In the genomic region with DNA sequence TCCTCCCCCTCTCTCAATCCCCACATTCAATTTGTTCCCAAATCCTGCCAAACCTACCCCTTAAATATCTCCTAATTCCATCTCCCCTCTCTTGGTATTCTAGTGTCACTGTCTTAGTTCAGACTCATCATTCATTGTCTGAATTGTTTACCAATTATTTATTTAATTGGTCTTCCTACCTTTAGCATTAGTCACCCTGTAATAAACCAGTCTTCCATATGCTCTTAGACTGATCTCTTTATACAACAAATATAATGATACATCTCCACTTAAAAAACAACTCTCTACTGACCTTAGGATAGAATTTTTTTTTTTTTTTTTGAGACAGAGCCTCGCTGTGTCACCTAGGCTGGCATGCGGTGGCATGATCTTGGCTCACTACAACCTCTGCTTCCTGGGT, we compare ENCODE assay signal across 32 cellular contexts.
"Had no signal": no experiment of that assay in that cellular context is flagged by ENCODE, and none has a peak within 500 bp of the region (broad histone marks: within the 10 kb centered on the region; RNA-seq: fewer than 3 reads in every experiment).

No MANE protein-coding gene starts in this region.

- H3K4me1 ChIP-seq: ascending aorta, Peyer's patch had no signal

- H3K27ac ChIP-seq: ascending aorta, Peyer's patch had no signal

- DNase-seq: activated CD4-positive, alpha-beta T cell treated with anti-CD3 and anti-CD28 coated beads, Interleukin-2, amount 10 ng/mL, durations not matched to agents 24 days and 14 days; activated CD4-positive, alpha-beta T cell treated with anti-CD3 and anti-CD28 coated beads, Interleukin-2, amount 50 U/mL, for 4 hours; activated CD8-positive, alpha-beta T cell treated with anti-CD3 and anti-CD28 coated beads for 36 hours; activated effector memory CD4-positive, alpha-beta T cell treated with anti-CD3 and anti-CD28 coated beads, Interleukin-2, amount 50 U/mL, for 16 hours; activated naive CD4-positive, alpha-beta T cell treated with Interleukin-2 at 50 U/mL for 16 hours; activated naive CD8-positive, alpha-beta T cell treated with anti-CD3 and anti-CD28 coated beads, Interleukin-2, amount 10 ng/mL, durations not matched to agents 7 days and 5 days; activated T-cell treated with anti-CD3 and anti-CD28 coated beads, Interleukin-2, amount 50 U/mL, for 1 hour; activated T-cell treated with anti-CD3 and anti-CD28 coated beads, Interleukin-2, amount 50 U/mL, for 72 hours; amygdala; caudate nucleus; cerebellar nuclear complex; Kasumi-1; KG1; MG63; NCI-H1048; NCI-H1105 treated with DMSO at 0.1 percent for 48 hours; NCI-H1436; NCI-H1694; NCI-H1930; NCI-H2081 treated with DMSO at 0.1 percent for 48 hours; NCI-H226; NCI-H446 treated with DMSO at 0.1 percent for 48 hours; NCI-H524; NK-92 treated with Interleukin-12 subunit alpha and Interleukin-12 subunit beta, amount 100 ng/mL, for 24 hours; PC-3; Peyer's patch; Right ventricle myocardium superior; RPMI8226; SW 1271; T1000 had no signal

- H3K36me3 ChIP-seq: ascending aorta, MG63 had no signal

- H3K27me3 ChIP-seq: ascending aorta, MG63, Peyer's patch had no signal

- ATAC-seq: activated CD8-positive, alpha-beta T cell treated with anti-CD3 and anti-CD28 coated beads for 36 hours; activated T-cell treated with anti-CD3 and anti-CD28 coated beads, Interleukin-2, amount 50 U/mL, for 72 hours; activated T-helper 17 cell treated with anti-CD3 and anti-CD28 coated beads, Interleukin-2, amount 50 U/mL, for 72 hours; PC-3 had no signal

- H3K4me3 ChIP-seq: ascending aorta, MG63, Peyer's patch had no signal

- H3K9me3 ChIP-seq: ascending aorta, MG63, Peyer's patch had no signal
